In the genomic region with DNA sequence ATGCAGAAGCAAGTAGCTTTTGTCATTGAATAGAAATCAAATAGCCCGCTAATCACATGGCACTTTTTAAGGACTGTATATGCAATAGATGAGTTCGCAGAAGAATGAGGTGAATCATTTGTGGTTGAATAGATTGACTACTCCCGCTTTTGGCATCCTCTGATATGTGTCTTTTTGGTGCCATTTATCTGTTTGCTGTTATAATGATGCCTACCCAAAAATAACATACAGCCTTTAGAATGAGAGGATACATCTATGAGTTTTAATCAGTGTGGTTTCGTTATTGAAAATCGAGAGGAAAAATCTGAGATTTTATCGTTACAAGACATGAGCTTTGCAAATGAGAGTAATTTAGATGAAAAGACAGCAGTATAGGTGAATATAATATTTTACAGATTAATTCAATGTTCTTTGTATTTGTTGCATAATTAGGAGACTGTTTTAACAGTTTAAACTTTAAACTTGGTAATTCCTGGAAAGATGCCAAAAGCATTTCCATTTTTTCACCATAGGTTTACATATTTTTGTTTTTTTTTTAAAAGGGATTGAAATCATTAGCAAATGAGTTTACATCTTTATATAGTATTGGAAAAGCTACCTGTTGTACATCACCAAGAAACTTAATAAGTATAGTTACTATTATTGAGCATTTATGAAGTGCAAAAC, we compare ENCODE assay signal across 8 cellular contexts. TPM values are rescaled to one million over a fixed set of nuclear protein-coding genes. Genes with fewer than 3 reads are reported as not detected.
A peak's percentile ranks its signal among the peaks of the same experiment; 100 is the strongest.
DNase-seq lines count a peak whose midpoint lies in the region; ATAC-seq and TF ChIP-seq lines count a peak whose summit lies in the region.

No MANE protein-coding gene starts in this region.

- no peak overlapping the region for H2BK120ac ChIP-seq in mesendoderm (ENCODE audit: low read depth, low read length)

- peak overlapping the region; percentile 26 for H3K56ac ChIP-seq in mesendoderm (ENCODE audit: low read length)

- intact Hi-C loops in MCF 10A (cut with micrococcal nuclease): no loop called here

- H3K27me3 ChIP-seq in mesendoderm (ENCODE audit: insufficient read depth, low read length, poor library complexity): no peaks in the 10 kb centered on the region

- no peak for TF ChIP-seq CTCF in GM10266 (IDR thresholded peaks at IDR 0.05; ENCODE audit: control insufficient read depth, insufficient read depth, low read depth, missing control alignments)
- TF ChIP-seq CTCF in MCF 10A (IDR thresholded peaks at IDR 0.05; ENCODE audit: unreplicated experiment): no peak

- no peak overlapping the region for H3K27ac Mint-ChIP-seq in MCF 10A (ENCODE audit: low read depth, unreplicated experiment)

- H3K4ac ChIP-seq in mesendoderm (ENCODE audit: low read depth, low read length): no peak overlapping the region

- H3K27ac ChIP-seq in mesendoderm (ENCODE audit: low read depth, low read length): no peak overlapping the region

- H3K36me3 Mint-ChIP-seq in MCF 10A (ENCODE audit: insufficient read depth, unreplicated experiment): no peaks in the 10 kb centered on the region

- CTCF ChIA-PET in MCF 10A (lab: Yijun Ruan, JAX): interaction anchor here (0.6 to 1.4 kb wide), 5 partner anchors 27 to 824 kb away, joined by 3 read pairs; no protein-coding TSS in a partner anchor

- DNase-seq in GM10266 (ENCODE audit: extremely low spot score) (peak; percentile 31), NCI-H345 treated with DMSO at 0.1 percent for 48 hours (lab: John Stamatoyannopoulos, UW; ENCODE audit: unreplicated experiment) (peak; percentile 44), MCF 10A (ENCODE audit: unreplicated experiment) (no peak), mesendoderm (no peak), kidney glomerular epithelial cell (lab: John Stamatoyannopoulos, UW) (no peak)

- H4K5ac ChIP-seq in mesendoderm (ENCODE audit: low read length): no peak overlapping the region

- POLR2A ChIA-PET in MCF 10A (lab: Yijun Ruan, JAX): interaction anchor here (0.5 to 1.4 kb wide), 3 partner anchors 12 to 1977 kb away, joined by 3 read pairs; no protein-coding TSS in a partner anchor

- ATAC-seq in HG02759 (IDR thresholded peaks at IDR 0.05; ENCODE audit: unreplicated experiment) (no peak), HG02798 (IDR thresholded peaks at IDR 0.05; ENCODE audit: poor library complexity, unreplicated experiment) (no peak), GM21390 (IDR thresholded peaks at IDR 0.05; ENCODE audit: unreplicated experiment) (no peak)

- no peak overlapping the region for H2BK5ac ChIP-seq in mesendoderm (ENCODE audit: low read length)

- no peak overlapping the region for H3K18ac ChIP-seq in mesendoderm (ENCODE audit: low read length)

- H3K4me3 ChIP-seq in mesendoderm (ENCODE audit: low read length): peak overlapping the region; percentile 43

- no peak overlapping the region for H2AK5ac ChIP-seq in mesendoderm (ENCODE audit: low read length)

- peaks cover 2% of the 10 kb centered on the region for H3K79me2 ChIP-seq in mesendoderm (ENCODE audit: control insufficient read depth, insufficient read depth, low read length)

- no peaks in the 10 kb centered on the region for H3K4me1 Mint-ChIP-seq in MCF 10A (ENCODE audit: insufficient read depth, unreplicated experiment)

- H3K9ac ChIP-seq in mesendoderm (ENCODE audit: low read length): peak overlapping the region; percentile 49

- peak overlapping the region; percentile 58 for H3K4me2 ChIP-seq in mesendoderm (ENCODE audit: low read length)

- no peak overlapping the region for H2BK15ac ChIP-seq in mesendoderm (replicated peaks; ENCODE audit: low read depth)

- peaks cover 72% of the 10 kb centered on the region for H3K27me3 Mint-ChIP-seq in MCF 10A (ENCODE audit: insufficient read depth, unreplicated experiment)

- H3K4me1 ChIP-seq in mesendoderm (ENCODE audit: control insufficient read depth, low read depth, low read length): peaks cover 2% of the 10 kb centered on the region

- H3K23ac ChIP-seq in mesendoderm (ENCODE audit: low read length): no peak overlapping the region

- H3K79me1 ChIP-seq in mesendoderm (ENCODE audit: low read length): peaks cover 5% of the 10 kb centered on the region

- no peak overlapping the region for H4K8ac ChIP-seq in mesendoderm (ENCODE audit: low read depth, low read length)

- WGBS in mesendoderm (ENCODE audit: extremely low coverage, insufficient coverage, low lambda C conversion rate): 100% methylated on average over 1 of the region's 6 CpGs

- BruUV-seq in MCF 10A (replicated peaks; lab: Mats Ljungman, UMichigan): no TSS peak

- H3K9me3 Mint-ChIP-seq in MCF 10A (ENCODE audit: unreplicated experiment): no peaks in the 10 kb centered on the region

- no peaks in the 10 kb centered on the region for H3K36me3 ChIP-seq in mesendoderm (ENCODE audit: control insufficient read depth, insufficient read depth, low read length)

- peak overlapping the region; percentile 50 for H3K4me3 Mint-ChIP-seq in MCF 10A (ENCODE audit: unreplicated experiment)

RNA-seq across cellular contexts. Expression of a gene that starts 1.8 kb away (rescaled TPM):
- 0.23 and 0.32 TPM in 2 replicates for total RNA-seq in MCF 10A (2022)
- 10.2 TPM for polyA plus RNA-seq in mesendoderm (2013, experiment 1 of 2)
- 9.6 TPM for polyA plus RNA-seq in mesendoderm (2013, experiment 2 of 2)

Comparison
In these comparisons a context has a peak if more than half of its experiments do, and no peak if none do; other contexts are left out.
1. DNase-seq: peak in GM10266 (single experiment) and NCI-H345 treated with DMSO at 0.1 percent for 48 hours (single experiment); none in MCF 10A (single experiment), mesendoderm (single experiment) and kidney glomerular epithelial cell (single experiment).